28 cellular contexts compared by ENCODE assay signal in genomic region chr12:125289965-125290364, GRCh38.
"Had no signal": no experiment of that assay in that cellular context is flagged by ENCODE, and none has a peak within 500 bp of the region (broad histone marks: within the 10 kb centered on the region; RNA-seq: fewer than 3 reads in every experiment).

No MANE protein-coding gene starts in this region.

- H3K4me3 ChIP-seq: left lung, lower lobe of right lung, pancreas, prostate gland, skin epidermis, stomach, suprapubic skin, thoracic aorta, tibial artery, upper lobe of right lung had no signal

- H3K9me3 ChIP-seq: lower lobe of right lung, pancreas, prostate gland, upper lobe of right lung had no signal

- H3K27me3 ChIP-seq: pancreas, stomach, suprapubic skin had no signal

- ATAC-seq: left colon; left lung; naive thymus-derived CD8-positive, alpha-beta T cell; pancreas; right cardiac atrium; sciatic nerve; stimulated activated naive B cell treated with anti-CD40 and anti-IgM and Interleukin-4, amounts not matched to agents 10 μg/mL and 1 μg/mL and 100 μg/mL, for 72 hours; stimulated activated naive CD8-positive, alpha-beta T cell treated with anti-CD3 and anti-CD28 coated beads, Interleukin-15, Interleukin-2, amounts not matched to agents 100 U/mL and 50 U/mL, for 24 hours; upper lobe of right lung had no signal

- DNase-seq: hypothalamus; immature natural killer cell; kidney; left colon; left lung; lower lobe of right lung; mammary epithelial cell; mesenchymal stem cell; naive thymus-derived CD8-positive, alpha-beta T cell; nucleus accumbens; pancreas; retina; right cardiac atrium; stimulated activated CD4-positive, alpha-beta T cell treated with anti-CD3 and anti-CD28 coated beads, Interleukin-12 subunit alpha, Interleukin-12 subunit beta, amount 100 ng/mL, for 4 hours; stimulated activated CD4-positive, alpha-beta T cell treated with anti-CD3 and anti-CD28 coated beads, Interleukin-15, amount 100 ng/mL, for 24 hours; stimulated activated CD4-positive, alpha-beta T cell treated with anti-CD3 and anti-CD28 coated beads, Interleukin-2, amount 100 ng/mL, for 24 hours; stimulated activated CD4-positive, alpha-beta T cell treated with anti-CD3 and anti-CD28 coated beads, Interleukin-4, amount 100 ng/mL, for 1 hour; stimulated activated naive B cell treated with anti-CD40 and anti-IgM and Interleukin-4, amounts not matched to agents 10 μg/mL and 1 μg/mL and 100 μg/mL, for 72 hours; stimulated activated naive CD8-positive, alpha-beta T cell treated with anti-CD3 and anti-CD28 coated beads, Interleukin-15, Interleukin-2, amounts not matched to agents 100 U/mL and 50 U/mL, for 24 hours; stomach; tibial artery; trophoblast cell; upper lobe of right lung had no signal

- H3K36me3 ChIP-seq: left lung, lower lobe of right lung, pancreas, prostate gland, stomach, suprapubic skin, thoracic aorta, tibial artery, upper lobe of right lung had no signal

- H3K27ac ChIP-seq: left lung, lower lobe of right lung, pancreas, prostate gland, skin epidermis, stomach, suprapubic skin, thoracic aorta, tibial artery, upper lobe of right lung had no signal
